Comparison of ENCODE assay signal across 10 cellular contexts in genomic region chr22:42366815-42367581, GRCh38.
A peak's percentile ranks its signal among the peaks of the same experiment; 100 is the strongest.
DNase-seq lines count a peak whose midpoint lies in the region; ATAC-seq and TF ChIP-seq lines count a peak whose summit lies in the region.
"Had no signal": no experiment of that assay in that cellular context is flagged by ENCODE, and none has a peak within 500 bp of the region (broad histone marks: within the 10 kb centered on the region; RNA-seq: fewer than 3 reads in every experiment).

No MANE protein-coding gene starts in this region.

- DNase-seq in DMS 273 (lab: John Stamatoyannopoulos, UW; ENCODE audit: unreplicated experiment) (peak; percentile 49), DMS 273 treated with DMSO at 0.1 percent for 48 hours (lab: John Stamatoyannopoulos, UW) (no peak), amygdala (lab: John Stamatoyannopoulos, UW) (peak in 35 of 56 donors; percentile 25 to 79 (median 54)), iPS DF 6.9 (ENCODE audit: low read depth, low spot score) (no peak), COLO668 (lab: John Stamatoyannopoulos, UW; ENCODE audit: unreplicated experiment) (no peak), upper lobe of right lung (no peak)
- no peak for DNase-seq in stimulated activated effector memory CD8-positive, alpha-beta T cell treated with anti-CD3 and anti-CD28 coated beads, Interleukin-12 subunit alpha, Interleukin-12 subunit beta, amount 100 ng/mL, for 72 hours (ENCODE audit: low spot score in 2 of 2)
- DNase-seq: kidney had no signal

- no peak overlapping the region for H3K27ac Mint-ChIP-seq in stimulated activated effector memory CD8-positive, alpha-beta T cell treated with anti-CD3 and anti-CD28 coated beads, Interleukin-12 subunit alpha, Interleukin-12 subunit beta, amount 100 ng/mL, for 72 hours

- no peaks in the 10 kb centered on the region for H3K36me3 Mint-ChIP-seq in stimulated activated effector memory CD8-positive, alpha-beta T cell treated with anti-CD3 and anti-CD28 coated beads, Interleukin-12 subunit alpha, Interleukin-12 subunit beta, amount 100 ng/mL, for 72 hours

- no peaks in the 10 kb centered on the region for H3K27me3 ChIP-seq in iPS DF 6.9 (ENCODE audit: control insufficient read depth, insufficient read depth, low read length)
- peaks cover 13% of the 10 kb centered on the region for H3K27me3 ChIP-seq in upper lobe of right lung

- no peaks in the 10 kb centered on the region for H3K36me3 ChIP-seq in iPS DF 6.9 (ENCODE audit: control insufficient read depth, insufficient read depth, low read length)
- H3K36me3 ChIP-seq in upper lobe of right lung = no peaks in the 10 kb centered on the region

- no peak for TF ChIP-seq CTCF in upper lobe of right lung (IDR thresholded peaks at IDR 0.05)

- H3K4me1 ChIP-seq in iPS DF 6.9 (ENCODE audit: control insufficient read depth, insufficient read depth, low read length) (peaks cover 11% of the 10 kb centered on the region), upper lobe of right lung (peaks cover 18% of the 10 kb centered on the region)

- peak overlapping the region; percentile 53; the same call in 1 of the 2 replicates for H3K4me3 ChIP-seq in iPS DF 6.9 (ENCODE audit: low read length)
- no peak overlapping the region for H3K4me3 ChIP-seq in upper lobe of right lung

- no peaks in the 10 kb centered on the region for H3K9me3 ChIP-seq in iPS DF 6.9 (ENCODE audit: control insufficient read depth, insufficient read depth, low read length)
- H3K9me3 ChIP-seq in upper lobe of right lung = no peaks in the 10 kb centered on the region

- no CpG with 5 or more reads among the region's 8 CpGs for WGBS in iPS DF 6.9 (ENCODE audit: insufficient coverage, insufficient read length)

- intact Hi-C loops in upper lobe of right lung (cut with DNase I) = no loop called here

- H3K4me3 Mint-ChIP-seq in stimulated activated effector memory CD8-positive, alpha-beta T cell treated with anti-CD3 and anti-CD28 coated beads, Interleukin-12 subunit alpha, Interleukin-12 subunit beta, amount 100 ng/mL, for 72 hours = peak overlapping the region; percentile 68

- H3K27ac ChIP-seq in iPS DF 6.9 (ENCODE audit: low read length) (no peak overlapping the region), upper lobe of right lung (no peak overlapping the region)
- H3K27ac ChIP-seq: 22Rv1 had no signal

- peaks cover 15% of the 10 kb centered on the region for H3K4me1 Mint-ChIP-seq in stimulated activated effector memory CD8-positive, alpha-beta T cell treated with anti-CD3 and anti-CD28 coated beads, Interleukin-12 subunit alpha, Interleukin-12 subunit beta, amount 100 ng/mL, for 72 hours

- ATAC-seq in stimulated activated effector memory CD8-positive, alpha-beta T cell treated with anti-CD3 and anti-CD28 coated beads, Interleukin-12 subunit alpha, Interleukin-12 subunit beta, amount 100 ng/mL, for 72 hours = no peak
- ATAC-seq in HG03439 (IDR thresholded peaks at IDR 0.05; ENCODE audit: unreplicated experiment) = no peak
- no peak for ATAC-seq in upper lobe of right lung

- H3K9me3 Mint-ChIP-seq in stimulated activated effector memory CD8-positive, alpha-beta T cell treated with anti-CD3 and anti-CD28 coated beads, Interleukin-12 subunit alpha, Interleukin-12 subunit beta, amount 100 ng/mL, for 72 hours = no peaks in the 10 kb centered on the region

Comparison
In these comparisons a context has a peak if more than half of its experiments do, and no peak if none do; other contexts are left out.
1. DNase-seq: peak in DMS 273 (single experiment) and amygdala (35 of 56); none in DMS 273 treated with DMSO at 0.1 percent for 48 hours (single experiment), iPS DF 6.9 (single experiment), stimulated activated effector memory CD8-positive, alpha-beta T cell treated with anti-CD3 and anti-CD28 coated beads, Interleukin-12 subunit alpha, Interleukin-12 subunit beta, amount 100 ng/mL, for 72 hours (0 of 2), COLO668 (single experiment) and upper lobe of right lung (single experiment).